In the genomic region with DNA sequence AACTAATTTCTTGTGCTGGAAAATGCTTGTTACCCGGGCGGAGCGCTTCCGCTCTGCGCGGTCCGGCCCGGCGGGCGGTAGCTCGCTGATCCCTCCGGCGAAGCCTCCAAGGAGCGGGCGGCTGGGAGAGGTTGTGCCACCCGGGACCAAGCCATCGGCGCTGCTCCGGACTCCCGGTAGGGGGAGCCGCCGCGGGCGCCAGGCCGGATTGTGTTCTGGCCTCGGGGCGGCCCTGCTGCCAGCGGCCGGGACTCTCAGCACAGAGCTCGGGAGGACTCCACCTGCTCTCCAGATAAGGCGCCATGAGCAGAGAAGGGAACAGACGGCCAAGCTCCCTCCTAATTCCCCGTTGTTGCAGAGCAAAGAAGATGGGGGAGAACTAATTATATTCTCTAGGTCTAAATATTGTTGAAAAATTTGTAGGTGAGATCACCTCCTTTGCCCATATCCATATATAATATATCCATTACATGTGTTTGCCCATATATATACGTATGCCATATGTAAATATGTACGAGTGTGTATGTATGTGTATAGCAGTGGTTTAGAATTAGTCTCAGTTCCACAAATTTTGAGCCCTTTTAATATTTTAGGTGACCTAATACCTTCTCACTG, we compare ENCODE assay signal across 8 cellular contexts. TPM values are rescaled to one million over a fixed set of nuclear protein-coding genes. Genes with fewer than 3 reads are reported as not detected.
DNase-seq lines count a peak whose midpoint lies in the region; ATAC-seq, FAIRE-seq and TF ChIP-seq lines count a peak whose summit lies in the region.

No MANE protein-coding gene starts in this region.

- H3K4me1 Mint-ChIP-seq in MCF 10A (ENCODE audit: insufficient read depth, unreplicated experiment) = no peaks in the 10 kb centered on the region
- H3K4me1 Mint-ChIP-seq in astrocyte (ENCODE audit: low read depth, unreplicated experiment) = peaks cover 5% of the 10 kb centered on the region
- peaks cover 17% of the 10 kb centered on the region for H3K4me1 Mint-ChIP-seq in stimulated activated effector memory CD8-positive, alpha-beta T cell treated with anti-CD3 and anti-CD28 coated beads, Interleukin-12 subunit alpha, Interleukin-12 subunit beta, amount 100 ng/mL, for 72 hours

- H3K4me3 ChIP-seq in breast epithelium (peak overlapping the region in 1 of 3 donors; percentile 52), astrocyte (ENCODE audit: insufficient read depth, low read depth, low read length) (peak overlapping the region; percentile 34), iPS-20b (ENCODE audit: low read length) (peak overlapping the region; percentile 69)

- intact Hi-C loops in MCF 10A (cut with micrococcal nuclease) (no loop called here), breast epithelium (cut with DNase I; ENCODE audit: low total_unique reads) (no loop called here)

- BruUV-seq in MCF 10A (replicated peaks; lab: Mats Ljungman, UMichigan) = no TSS peak

- H3K9me3 Mint-ChIP-seq in MCF 10A (ENCODE audit: unreplicated experiment) (no peaks in the 10 kb centered on the region), astrocyte (ENCODE audit: unreplicated experiment) (peaks cover 3% of the 10 kb centered on the region)
- peaks cover 2% of the 10 kb centered on the region for H3K9me3 Mint-ChIP-seq in stimulated activated effector memory CD8-positive, alpha-beta T cell treated with anti-CD3 and anti-CD28 coated beads, Interleukin-12 subunit alpha, Interleukin-12 subunit beta, amount 100 ng/mL, for 72 hours

- FAIRE-seq in astrocyte (lab: Jason Lieb, UNC) = no peak

- H3K27me3 Mint-ChIP-seq in MCF 10A (ENCODE audit: insufficient read depth, unreplicated experiment) = peaks cover 72% of the 10 kb centered on the region
- peaks cover 78% of the 10 kb centered on the region for H3K27me3 Mint-ChIP-seq in astrocyte (ENCODE audit: low read depth, unreplicated experiment)

- H3K27me3 ChIP-seq in breast epithelium = peaks cover 6 to 88% of the 10 kb centered on the region in 2 donors
- H3K27me3 ChIP-seq in astrocyte (ENCODE audit: insufficient read depth, low read length) = peaks cover 68% of the 10 kb centered on the region
- H3K27me3 ChIP-seq in iPS-20b (ENCODE audit: insufficient read depth, low read length) = peaks cover 83% of the 10 kb centered on the region

- H3K9ac ChIP-seq in astrocyte (ENCODE audit: low read length) (no peak overlapping the region), iPS-20b (ENCODE audit: low read depth, low read length) (no peak overlapping the region)

- H3K27ac ChIP-seq in breast epithelium (no peak overlapping the region), astrocyte (ENCODE audit: low read depth, low read length) (no peak overlapping the region), iPS-20b (ENCODE audit: low read length) (no peak overlapping the region)

- H3K9me3 ChIP-seq in breast epithelium (no peaks in the 10 kb centered on the region), astrocyte (ENCODE audit: insufficient read depth, low read depth, low read length) (no peaks in the 10 kb centered on the region), iPS-20b (ENCODE audit: insufficient read depth, low read depth, low read length) (no peaks in the 10 kb centered on the region)

- H3K36me3 Mint-ChIP-seq in MCF 10A (ENCODE audit: insufficient read depth, unreplicated experiment) (no peaks in the 10 kb centered on the region), astrocyte (ENCODE audit: low read depth, unreplicated experiment) (no peaks in the 10 kb centered on the region)
- no peaks in the 10 kb centered on the region for H3K36me3 Mint-ChIP-seq in stimulated activated effector memory CD8-positive, alpha-beta T cell treated with anti-CD3 and anti-CD28 coated beads, Interleukin-12 subunit alpha, Interleukin-12 subunit beta, amount 100 ng/mL, for 72 hours

- peak overlapping the region; percentile 83 for H3K4me2 ChIP-seq in astrocyte (ENCODE audit: low read length)

- POLR2A ChIA-PET in MCF 10A (lab: Yijun Ruan, JAX) = no interaction called here

- CTCF ChIA-PET in MCF 10A (lab: Yijun Ruan, JAX) = interaction anchor here (0.6 to 3.0 kb wide), 11 partner anchors 9 to 769 kb away, joined by 3 to 20 read pairs (median 4); no protein-coding TSS in a partner anchor

- no peaks in the 10 kb centered on the region for H3K79me2 ChIP-seq in astrocyte (ENCODE audit: insufficient read depth, low read length)

- peak; percentile 43 for DNase-seq in MCF 10A (ENCODE audit: unreplicated experiment)
- no peak for DNase-seq in breast epithelium (ENCODE audit: low spot score in 2 of 2)
- DNase-seq in NCI-H2227 treated with DMSO at 0.1 percent for 48 hours (lab: John Stamatoyannopoulos, UW) = peak; percentile 85
- DNase-seq in astrocyte (ENCODE audit: low read depth) = no peak
- peak in 1 of 2 donors; percentile 64 for DNase-seq in stimulated activated effector memory CD8-positive, alpha-beta T cell treated with anti-CD3 and anti-CD28 coated beads, Interleukin-12 subunit alpha, Interleukin-12 subunit beta, amount 100 ng/mL, for 72 hours (ENCODE audit: low spot score in 2 of 2)
- DNase-seq in NCI-H345 treated with DMSO at 0.1 percent for 48 hours (lab: John Stamatoyannopoulos, UW; ENCODE audit: unreplicated experiment) = no peak

- H2AFZ ChIP-seq in astrocyte (ENCODE audit: low read depth, low read length) = peak overlapping the region; percentile 23

- no peak for TF ChIP-seq POLR2A in breast epithelium (IDR thresholded peaks at IDR 0.05)

- H3K27ac Mint-ChIP-seq in MCF 10A (ENCODE audit: low read depth, unreplicated experiment) = no peak overlapping the region
- H3K27ac Mint-ChIP-seq in astrocyte (ENCODE audit: unreplicated experiment) = no peak overlapping the region
- H3K27ac Mint-ChIP-seq in stimulated activated effector memory CD8-positive, alpha-beta T cell treated with anti-CD3 and anti-CD28 coated beads, Interleukin-12 subunit alpha, Interleukin-12 subunit beta, amount 100 ng/mL, for 72 hours = no peak overlapping the region

- H3K4me1 ChIP-seq in breast epithelium (peaks cover 0 to 3% of the 10 kb centered on the region in 2 donors), astrocyte (ENCODE audit: insufficient read depth, low read length) (peaks cover 12% of the 10 kb centered on the region), iPS-20b (ENCODE audit: insufficient read depth, low read length) (peaks cover 12% of the 10 kb centered on the region)

- H3K36me3 ChIP-seq in breast epithelium (no peaks in the 10 kb centered on the region), astrocyte (ENCODE audit: insufficient read depth, low read length) (no peaks in the 10 kb centered on the region), iPS-20b (ENCODE audit: insufficient read depth, low read depth, low read length) (no peaks in the 10 kb centered on the region)

- TF ChIP-seq CTCF in MCF 10A (IDR thresholded peaks at IDR 0.05; ENCODE audit: unreplicated experiment) (peak; percentile 44), breast epithelium (IDR thresholded peaks at IDR 0.05) (peak in 1 of 3 donors; percentile 25), astrocyte (IDR thresholded peaks at IDR 0.05; ENCODE audit: insufficient read depth, low read depth, low read length) (peak; percentile 51)

- ATAC-seq in HG02840 (IDR thresholded peaks at IDR 0.05; ENCODE audit: low FRiP score, unreplicated experiment) = peak; percentile 70
- ATAC-seq in stimulated activated effector memory CD8-positive, alpha-beta T cell treated with anti-CD3 and anti-CD28 coated beads, Interleukin-12 subunit alpha, Interleukin-12 subunit beta, amount 100 ng/mL, for 72 hours = peak; percentile 57

- H3K4me3 Mint-ChIP-seq in MCF 10A (ENCODE audit: unreplicated experiment) (no peak overlapping the region), astrocyte (ENCODE audit: unreplicated experiment) (no peak overlapping the region)
- no peak overlapping the region for H3K4me3 Mint-ChIP-seq in stimulated activated effector memory CD8-positive, alpha-beta T cell treated with anti-CD3 and anti-CD28 coated beads, Interleukin-12 subunit alpha, Interleukin-12 subunit beta, amount 100 ng/mL, for 72 hours

- no peaks in the 10 kb centered on the region for H4K20me1 ChIP-seq in astrocyte (ENCODE audit: insufficient read depth, low read length)

RNA-seq across cellular contexts. Expression of gene SATB2, which starts 13.8 kb away (rescaled TPM):
- total RNA-seq in MCF 10A (2022) (16.5 and 22.2 TPM in 2 replicates), breast epithelium (10 to 100 TPM in 1 of 3 donors, 1 to 10 TPM in 2; 2.3 to 12.2 (median 8.2) TPM), astrocyte (11.6 and 12.3 TPM in 2 replicates)

Comparison
In these comparisons a context has a peak if more than half of its experiments do, and no peak if none do; other contexts are left out.
1. DNase-seq: peak in MCF 10A (single experiment) and NCI-H2227 treated with DMSO at 0.1 percent for 48 hours (single experiment); none in breast epithelium (0 of 2), astrocyte (single experiment) and NCI-H345 treated with DMSO at 0.1 percent for 48 hours (single experiment).